ENCODE assay signal across 19 cellular contexts in the genomic region with DNA sequence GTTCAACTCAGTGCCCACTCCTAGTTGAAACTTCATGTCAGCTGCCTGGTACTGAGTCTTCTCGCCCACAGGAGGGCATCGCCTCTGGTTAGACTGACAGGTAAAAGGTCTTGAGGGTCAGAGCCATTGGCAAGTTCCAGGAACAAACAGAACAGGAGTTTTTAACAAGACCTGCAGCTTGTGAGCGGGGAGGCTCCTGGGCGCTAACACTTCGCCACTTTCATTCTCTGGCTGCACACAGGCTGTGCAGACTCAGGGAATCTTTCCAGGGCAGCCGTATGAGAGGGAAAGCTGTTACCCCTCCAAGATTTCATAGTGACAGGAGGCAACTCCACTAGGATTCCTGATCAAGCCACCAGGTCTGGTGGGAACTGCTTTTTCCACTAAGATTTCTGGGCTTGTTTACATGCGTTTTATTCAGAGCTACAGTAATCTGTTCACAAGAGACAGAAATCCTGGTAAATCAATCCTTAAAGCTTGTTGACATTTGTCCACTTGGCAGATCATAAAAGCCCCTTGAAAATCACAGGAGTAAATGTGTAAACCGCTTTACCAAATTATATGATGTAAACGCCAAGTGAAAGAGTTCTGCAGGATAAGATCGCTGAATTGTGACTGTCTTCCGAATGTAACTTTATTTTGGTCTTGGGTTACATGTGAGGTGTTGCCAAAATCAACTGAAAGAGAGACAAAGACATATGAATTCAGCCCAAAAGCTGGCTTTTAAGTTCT.
DNase-seq lines count a peak whose midpoint lies in the region; ATAC-seq, FAIRE-seq and TF ChIP-seq lines count a peak whose summit lies in the region.
"Had no signal": no experiment of that assay in that cellular context is flagged by ENCODE, and none has a peak within 500 bp of the region (broad histone marks: within the 10 kb centered on the region; RNA-seq: fewer than 3 reads in every experiment).

No MANE protein-coding gene starts in this region.

- no peak for TF ChIP-seq CTCF in dorsolateral prefrontal cortex (IDR thresholded peaks at IDR 0.05 in 54 of 56, conservative IDR thresholded peaks at IDR 0.05 in 2 of 56; ENCODE audit: low read depth in 1 of 56, partially characterized antibody in 56 of 56)
- no peak for TF ChIP-seq CTCF in thoracic aorta (IDR thresholded peaks at IDR 0.05)

- H3K18ac ChIP-seq in mesenchymal stem cell (ENCODE audit: low read depth in 1 of 2, low read length in 2 of 2) = no peak overlapping the region

- H3K4me1 ChIP-seq in mesenchymal stem cell (ENCODE audit: control insufficient read depth, insufficient read depth, low read depth, low read length) (peaks cover 7% of the 10 kb centered on the region), thoracic aorta (ENCODE audit: control insufficient read depth in 1 of 2, low read depth in 2 of 2) (no peaks in the 10 kb centered on the region)
- H3K4me1 ChIP-seq: A549 had no signal

- H2BK12ac ChIP-seq in mesenchymal stem cell (ENCODE audit: low read length in 2 of 2) = no peak overlapping the region

- no peaks in the 10 kb centered on the region for H3K36me3 ChIP-seq in mesenchymal stem cell (ENCODE audit: control insufficient read depth in 1 of 2, insufficient read depth in 2 of 2, low read depth in 1 of 2, low read length in 2 of 2)
- no peaks in the 10 kb centered on the region for H3K36me3 ChIP-seq in thoracic aorta
- H3K36me3 ChIP-seq: neutrophil had no signal

- peak overlapping the region in 32 of 59 donors; percentile 0 to 46 (median 30) for H3K4me3 ChIP-seq in dorsolateral prefrontal cortex
- H3K4me3 ChIP-seq in mesenchymal stem cell (ENCODE audit: insufficient read depth in 1 of 2, low read depth in 1 of 2, low read length in 2 of 2) = no peak overlapping the region
- peak overlapping the region; percentile 27 for H3K4me3 ChIP-seq in thoracic aorta
- H3K4me3 ChIP-seq: A549, PC-9 had no signal

- H3K27me3 ChIP-seq in dorsolateral prefrontal cortex (peaks cover 0 to 5% (median 0%) of the 10 kb centered on the region in 45 donors), mesenchymal stem cell (ENCODE audit: control insufficient read depth in 1 of 2, insufficient read depth in 1 of 2, low read length in 2 of 2) (no peaks in the 10 kb centered on the region), thoracic aorta (replicated peaks; ENCODE audit: insufficient read depth) (no peaks in the 10 kb centered on the region)
- H3K27me3 ChIP-seq: neutrophil had no signal

- H3K23ac ChIP-seq in mesenchymal stem cell (ENCODE audit: low read length in 2 of 2) = no peak overlapping the region

- no peak overlapping the region for H2BK120ac ChIP-seq in mesenchymal stem cell (ENCODE audit: low read depth, low read length)

- WGBS in mesenchymal stem cell = 89% methylated on average over 11 of the region's 11 CpGs

- no peak overlapping the region for H4K8ac ChIP-seq in mesenchymal stem cell (ENCODE audit: low read length)

- FAIRE-seq in frontal cortex (lab: Jason Lieb, UNC) = no peak
- FAIRE-seq: A549, TTC549 had no signal

- H2AFZ ChIP-seq in mesenchymal stem cell (ENCODE audit: low read depth, low read length) = no peak overlapping the region
- H2AFZ ChIP-seq: PC-9 had no signal

- H3K27ac ChIP-seq in dorsolateral prefrontal cortex (peak overlapping the region in 1 of 59 donors; percentile 12), mesenchymal stem cell (ENCODE audit: low read length, poor library complexity, severe bottlenecking) (peak overlapping the region; percentile 52), thoracic aorta (no peak overlapping the region)
- H3K27ac ChIP-seq: A549, neutrophil, PC-9 had no signal

- no peak overlapping the region for H2BK5ac ChIP-seq in mesenchymal stem cell (ENCODE audit: low read depth, low read length, poor library complexity, severe bottlenecking)

- intact Hi-C loops in dorsolateral prefrontal cortex (cut with DNase I) = no loop called here

- no peak overlapping the region for H3K4ac ChIP-seq in mesenchymal stem cell (ENCODE audit: low read depth in 1 of 2, low read length in 2 of 2)

- H3K9ac ChIP-seq in mesenchymal stem cell (ENCODE audit: low read length) = no peak overlapping the region

- H3K79me1 ChIP-seq in mesenchymal stem cell (replicated peaks; ENCODE audit: low read length, poor library complexity, severe bottlenecking) = no peaks in the 10 kb centered on the region

- H3K4me2 ChIP-seq in mesenchymal stem cell (ENCODE audit: low read length, poor library complexity, severe bottlenecking) = peak overlapping the region; percentile 30
- H3K4me2 ChIP-seq: A549, PC-9 had no signal

- no peaks in the 10 kb centered on the region for H3K9me3 ChIP-seq in mesenchymal stem cell (ENCODE audit: control insufficient read depth, low read length)
- H3K9me3 ChIP-seq in thoracic aorta = no peaks in the 10 kb centered on the region
- H3K9me3 ChIP-seq: A549, neutrophil had no signal

- DNase-seq in NCI-H1417 (lab: John Stamatoyannopoulos, UW) (peak in 2 of 3 experiments; percentile 30 to 46), NCI-H1417 treated with DMSO at 0.1 percent for 48 hours (lab: John Stamatoyannopoulos, UW) (no peak), dorsolateral prefrontal cortex (peak in 1 of 10 donors; percentile 28), mesenchymal stem cell (no peak), thoracic aorta (ENCODE audit: low spot score) (no peak), frontal cortex (ENCODE audit: low spot score in 2 of 2) (no peak)
- no peak for DNase-seq in activated CD8-positive, alpha-beta memory T cell treated with anti-CD3 and anti-CD28 coated beads, Interleukin-2, amount 50 U/mL, for 48 hours
- DNase-seq: activated CD4-positive, alpha-beta memory T cell treated with anti-CD3 and anti-CD28 coated beads, Interleukin-2, amount 10 ng/mL, durations not matched to agents 7 days and 5 days; CD8-positive, alpha-beta memory T cell; GF-D8; Karpas-422; NCI-H1694; NCI-H524 treated with DMSO at 0.1 percent for 48 hours; PC-9 had no signal

- ATAC-seq in thoracic aorta (ENCODE audit: insufficient number of reproducible peaks, low FRiP score, low read depth) (no peak), GM21717 (IDR thresholded peaks at IDR 0.05; ENCODE audit: unreplicated experiment) (no peak)
- ATAC-seq: A549, SK-N-SH treated with all-trans-retinoic acid at 6 μM for 48 hours had no signal

- no peak overlapping the region for H4K91ac ChIP-seq in mesenchymal stem cell (ENCODE audit: low read length)

- no peak overlapping the region for H2BK15ac ChIP-seq in mesenchymal stem cell (ENCODE audit: low read depth, poor library complexity, severe bottlenecking)

- H3K14ac ChIP-seq in mesenchymal stem cell (ENCODE audit: low read length in 2 of 2) = no peak overlapping the region

- no peak overlapping the region for H2AK5ac ChIP-seq in mesenchymal stem cell (ENCODE audit: low read length, severe bottlenecking)

Comparison
In these comparisons a context has a peak if more than half of its experiments do, and no peak if none do; other contexts are left out.
1. DNase-seq: peak in NCI-H1417 (2 of 3); none in NCI-H1417 treated with DMSO at 0.1 percent for 48 hours (single experiment), mesenchymal stem cell (single experiment), thoracic aorta (single experiment), activated CD8-positive, alpha-beta memory T cell treated with anti-CD3 and anti-CD28 coated beads, Interleukin-2, amount 50 U/mL, for 48 hours (single experiment) and frontal cortex (0 of 2).
2. H3K4me3 ChIP-seq: peak in dorsolateral prefrontal cortex (32 of 59) and thoracic aorta (single experiment); none in mesenchymal stem cell (0 of 2).